Comparison of ENCODE assay signal across 2 cellular contexts in genomic region chr3:27722957-27723802, GRCh38.
TF ChIP-seq lines count a peak whose summit lies in the region.

No MANE protein-coding gene starts in this region.

TF ChIP-seq in HCT116, 20 proteins besides CTCF, POLR2A, EP300 and RAD21:
- TF ChIP-seq ATF3 (IDR thresholded peaks at IDR 0.05) (no peak), SIN3A (IDR thresholded peaks at IDR 0.05; ENCODE audit: low read depth) (no peak), REST (IDR thresholded peaks at IDR 0.05; ENCODE audit: low read depth) (no peak), SP1 (IDR thresholded peaks at IDR 0.05; ENCODE audit: low read depth) (no peak), SRF (IDR thresholded peaks at IDR 0.05; ENCODE audit: low read depth) (no peak), ELF1 (IDR thresholded peaks at IDR 0.05; ENCODE audit: borderline replicate concordance, low read depth) (no peak), CBX3 (IDR thresholded peaks at IDR 0.05; ENCODE audit: low read depth) (no peak), ZFX (IDR thresholded peaks at IDR 0.05) (no peak), JUND (IDR thresholded peaks at IDR 0.05) (no peak), YY1 (IDR thresholded peaks at IDR 0.05; ENCODE audit: extremely low read depth, insufficient replicate concordance, low read depth, low read length) (no peak), EZH2 (IDR thresholded peaks at IDR 0.05) (no peak), CEBPB (IDR thresholded peaks at IDR 0.05; ENCODE audit: low read depth) (no peak), POLR2AphosphoS5 (IDR thresholded peaks at IDR 0.05; ENCODE audit: low read depth, low read length) (no peak)
TF ChIP-seq in HCT116: peak in this region for 0.

TF ChIP-seq in GM12891, 5 proteins besides CTCF, POLR2A, EP300 and RAD21 (continued from another document):
- TF ChIP-seq SPI1 (IDR thresholded peaks at IDR 0.05; ENCODE audit: low read depth, low read length) (no peak), PAX5 (IDR thresholded peaks at IDR 0.05; ENCODE audit: insufficient read depth, low read length, severe bottlenecking) (no peak)
